6 cellular contexts compared by ENCODE assay signal in the genomic region with DNA sequence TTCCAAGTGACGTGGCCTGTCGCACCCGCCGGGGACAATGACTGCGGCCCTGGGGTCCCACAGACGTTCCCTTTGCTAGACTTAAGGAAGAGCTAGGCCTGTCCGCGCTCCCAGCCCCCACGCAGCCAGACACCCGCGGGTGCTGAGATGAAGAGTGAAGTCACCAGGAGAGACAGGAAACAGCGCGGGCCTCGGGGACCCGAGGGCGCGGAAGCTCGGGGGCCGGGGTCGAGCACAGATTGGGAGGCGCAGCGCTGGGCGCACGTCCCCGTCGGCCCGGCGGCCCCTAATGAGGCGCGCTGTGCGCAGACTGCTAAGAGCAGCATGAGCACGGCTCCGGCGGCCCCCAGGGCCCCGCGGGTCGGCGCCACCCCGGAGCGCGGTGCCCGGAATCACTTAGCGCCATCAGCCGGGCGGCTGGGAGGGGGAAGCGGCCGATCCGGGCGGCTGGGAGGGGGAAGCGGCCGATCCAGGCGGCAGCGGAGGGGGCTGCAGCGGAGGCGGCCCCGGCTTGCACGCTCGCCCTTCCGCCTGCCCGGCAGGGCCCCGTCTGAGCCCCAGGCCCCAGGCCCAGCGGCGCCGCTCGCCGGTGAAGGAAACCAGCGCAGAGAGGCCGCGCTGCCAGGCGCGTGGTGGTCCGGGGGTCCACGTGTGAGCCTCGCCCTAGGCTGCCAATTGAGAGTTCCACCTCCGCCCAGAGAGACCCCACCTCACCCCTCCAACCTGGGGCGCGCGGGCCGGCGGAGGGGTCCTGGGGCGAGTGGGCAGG. TPM values are rescaled to one million over a fixed set of nuclear protein-coding genes. Genes with fewer than 3 reads are reported as not detected.
DNase-seq lines count a peak whose midpoint lies in the region; ATAC-seq and TF ChIP-seq lines count a peak whose summit lies in the region.

No MANE protein-coding gene starts in this region.

- H3K4me3 ChIP-seq in right atrium auricular region, result peak overlapping the region in 1 of 2 donors; percentile 49
- H3K4me3 ChIP-seq in left ventricle myocardium inferior, result peak overlapping the region; percentile 58
- H3K4me3 ChIP-seq in urinary bladder (ENCODE audit: low read depth, low read length), result peak overlapping the region; percentile 8
- H3K4me3 ChIP-seq in thyroid gland (replicated peaks in 1 of 3), result no peak overlapping the region

- DNase-seq in Right ventricle myocardium inferior (ENCODE audit: missing footprints) (no peak), right atrium auricular region (ENCODE audit: low spot score) (no peak), left ventricle myocardium inferior (no peak), AML-193 (lab: John Stamatoyannopoulos, UW) (no peak), thyroid gland (no peak)

- H3K4me1 ChIP-seq in right atrium auricular region (peaks cover 0 to 10% of the 10 kb centered on the region in 2 donors), left ventricle myocardium inferior (peaks cover 9% of the 10 kb centered on the region), urinary bladder (ENCODE audit: insufficient read depth) (no peaks in the 10 kb centered on the region), thyroid gland (peaks cover 0 to 5% of the 10 kb centered on the region in 2 donors)

- H3K9me3 ChIP-seq in right atrium auricular region (no peaks in the 10 kb centered on the region), left ventricle myocardium inferior (replicated peaks) (no peaks in the 10 kb centered on the region), thyroid gland (no peaks in the 10 kb centered on the region)

- H3K27me3 ChIP-seq in right atrium auricular region (no peaks in the 10 kb centered on the region), left ventricle myocardium inferior (ENCODE audit: low read depth) (peaks cover 53% of the 10 kb centered on the region), thyroid gland (no peaks in the 10 kb centered on the region)

- TF ChIP-seq CTCF in right atrium auricular region (IDR thresholded peaks at IDR 0.05) (no peak), left ventricle myocardium inferior (IDR thresholded peaks at IDR 0.05; ENCODE audit: borderline replicate concordance) (no peak), thyroid gland (IDR thresholded peaks at IDR 0.05) (no peak)

- TF ChIP-seq POLR2A in thyroid gland (IDR thresholded peaks at IDR 0.05), result no peak

- H3K36me3 ChIP-seq in right atrium auricular region, result no peaks in the 10 kb centered on the region
- H3K36me3 ChIP-seq in left ventricle myocardium inferior, result no peaks in the 10 kb centered on the region
- no peaks in the 10 kb centered on the region for H3K36me3 ChIP-seq in urinary bladder (ENCODE audit: insufficient read depth)
- H3K36me3 ChIP-seq in thyroid gland, result no peaks in the 10 kb centered on the region

- 13% methylated on average over 79 of the region's 81 CpGs for WGBS in urinary bladder
- 15 to 32% methylated on average over 13 to 25 of the region's 81 CpGs for WGBS in thyroid gland, 2 donors

- peak; percentile 48 for ATAC-seq in Right ventricle myocardium inferior

- H3K27ac ChIP-seq in right atrium auricular region (no peak overlapping the region), left ventricle myocardium inferior (replicated peaks) (no peak overlapping the region), urinary bladder (ENCODE audit: low read depth) (no peak overlapping the region), thyroid gland (no peak overlapping the region)

- intact Hi-C loops in Right ventricle myocardium inferior (cut with DNase I) (no loop called here), left ventricle myocardium inferior (cut with micrococcal nuclease) (no loop called here), thyroid gland (cut with DNase I) (no loop called here)

RNA-seq across cellular contexts. Expression of a gene that starts 8.3 kb away (rescaled TPM):
- total RNA-seq in Right ventricle myocardium inferior (0.84 TPM), right atrium auricular region (not detected), left ventricle myocardium inferior (0.38 TPM), urinary bladder (not detected), thyroid gland (not detected)
- polyA plus RNA-seq in urinary bladder, result not detected

RNA-seq across cellular contexts. Expression of a gene that starts 21.4 kb away (rescaled TPM):
- total RNA-seq in Right ventricle myocardium inferior (0.54 TPM), right atrium auricular region (not detected), left ventricle myocardium inferior (not detected), urinary bladder (not detected), thyroid gland (not detected)
- polyA plus RNA-seq in urinary bladder, result 0.48 TPM

RNA-seq across cellular contexts. Expression of a gene that starts 46.9 kb away (rescaled TPM):
- total RNA-seq in Right ventricle myocardium inferior (52.2 TPM), right atrium auricular region (10 to 100 TPM; 44.7 to 45.4 TPM), left ventricle myocardium inferior (55.6 TPM), urinary bladder (18.3 TPM), thyroid gland (100 to 1,000 TPM in 2 of 4 donors, 10 to 100 TPM in 2; 56.3 to 148 (median 86.4) TPM)
- 97.4 TPM for polyA plus RNA-seq in urinary bladder

RNA-seq across cellular contexts. Expression of a gene that starts 49.4 kb away (rescaled TPM):
- total RNA-seq in Right ventricle myocardium inferior (not detected), right atrium auricular region (not detected), left ventricle myocardium inferior (not detected), urinary bladder (not detected), thyroid gland (1 to 10 TPM in 1 of 4 donors, not detected in 3; 1.6 TPM)
- polyA plus RNA-seq in urinary bladder, result not detected

Comparison
In these comparisons a context has a peak if more than half of its experiments do, and no peak if none do; other contexts are left out.
1. H3K4me3 ChIP-seq: peak in left ventricle myocardium inferior (single experiment) and urinary bladder (single experiment); none in thyroid gland (0 of 3).